In genomic region chr20:34704177-34705007, GRCh38 we compare ENCODE assay signal across 8 cellular contexts. TPM values are rescaled to one million over a fixed set of nuclear protein-coding genes. Genes with fewer than 3 reads are reported as not detected.
DNase-seq lines count a peak whose midpoint lies in the region; ATAC-seq, FAIRE-seq and TF ChIP-seq lines count a peak whose summit lies in the region.

A gene with protein sequence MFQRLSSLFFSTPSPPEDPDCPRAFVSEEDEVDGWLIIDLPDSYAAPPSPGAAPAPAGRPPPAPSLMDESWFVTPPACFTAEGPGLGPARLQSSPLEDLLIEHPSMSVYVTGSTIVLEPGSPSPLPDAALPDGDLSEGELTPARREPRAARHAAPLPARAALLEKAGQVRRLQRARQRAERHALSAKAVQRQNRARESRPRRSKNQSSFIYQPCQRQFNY (plus strand): TSS chr20:34704344. CDS start chr20:34708740, 4,396 bp downstream.

- intact Hi-C loops in dendritic cell treated with granulocyte-macrophage colony-stimulating factor and Interleukin-4, amounts not matched to agents 40 ng/mL and 50 ng/mL, for 4 days (cut with micrococcal nuclease) = loop anchor here (2.0 kb wide), 1 partner anchor 28 kb away; the partner anchor contains the start of gene PIGU
- intact Hi-C loops in HepG2 (cut with micrococcal nuclease; ENCODE audit: unreplicated experiment) = loop anchor here (1.0 to 10.0 kb wide), 5 partner anchors 28 to 167 kb away; no protein-coding TSS in a partner anchor

- H3K4me3 ChIP-seq in HepG2 (replicated peaks in 1 of 3; ENCODE audit: insufficient read depth in 1 of 3, low read depth in 2 of 3, low read length in 3 of 3) = peak within 1 kb of the TSS; percentile 82 to 98 (median 84)

- H3K36me3 Mint-ChIP-seq in dendritic cell treated with granulocyte-macrophage colony-stimulating factor and Interleukin-4, amounts not matched to agents 40 ng/mL and 50 ng/mL, for 4 days (ENCODE audit: low read depth) = peaks cover 23% of the 10 kb centered on the region

- in situ Hi-C loops in HepG2 (cut with HindIII; ENCODE audit: extremely low pct_ligation_motif_present, low pct_unique_long_range_greater_than_20kb) = loop anchor here (10.0 kb wide), 1 partner anchor 400 kb away; the partner anchor contains the start of gene AHCY

- peaks cover 44% of the 10 kb centered on the region for H3K4me1 Mint-ChIP-seq in dendritic cell treated with granulocyte-macrophage colony-stimulating factor and Interleukin-4, amounts not matched to agents 40 ng/mL and 50 ng/mL, for 4 days (ENCODE audit: low read depth)

- POLR2A ChIA-PET in HepG2 (lab: Yijun Ruan, JAX) = interaction anchor here (0.6 to 7.9 kb wide), 22 partner anchors 12 to 402 kb away, joined by 3 to 168 read pairs (median 6); partner anchors contain the start of genes DYNLRB1 and PIGU

- H3K9me3 ChIP-seq in HepG2 (ENCODE audit: low read length) = no peaks in the 10 kb centered on the region

- H3K4me3 Mint-ChIP-seq in dendritic cell treated with granulocyte-macrophage colony-stimulating factor and Interleukin-4, amounts not matched to agents 40 ng/mL and 50 ng/mL, for 4 days = peak within 1 kb of the TSS; percentile 99

- TF ChIP-seq POLR2A in HepG2 (IDR thresholded peaks at IDR 0.05; ENCODE audit: insufficient read depth in 1 of 2, low read depth in 2 of 2, low read length in 2 of 2) = peak; percentile 66 to 92

- H3K4me2 ChIP-seq in HepG2 (ENCODE audit: low read depth, low read length) = peak within 1 kb of the TSS; percentile 97

- no peaks in the 10 kb centered on the region for H3K9me3 Mint-ChIP-seq in dendritic cell treated with granulocyte-macrophage colony-stimulating factor and Interleukin-4, amounts not matched to agents 40 ng/mL and 50 ng/mL, for 4 days

- TF ChIP-seq RAD21 in HepG2 (CRISPR knock-in tag; IDR thresholded peaks at IDR 0.05) = peak; percentile 39

- peak within 1 kb of the TSS; percentile 92 for H3K27ac ChIP-seq in HepG2 (ENCODE audit: extremely low read length, insufficient read depth, low read length)

- BruUV-seq in HepG2 (replicated peaks; lab: Mats Ljungman, UMichigan) = no TSS peak

- H2AFZ ChIP-seq in HepG2 (ENCODE audit: low read length) = no peak within 1 kb of the TSS

- TF ChIP-seq CTCF in HepG2 (CRISPR knock-in tag; IDR thresholded peaks at IDR 0.05) = no peak

- CTCF ChIA-PET in HepG2 (lab: Yijun Ruan, JAX; ENCODE audit: low intra/inter-chr PET ratio, low total read pairs) = no interaction called here

- peak within 1 kb of the TSS; percentile 94 for H3K27ac Mint-ChIP-seq in dendritic cell treated with granulocyte-macrophage colony-stimulating factor and Interleukin-4, amounts not matched to agents 40 ng/mL and 50 ng/mL, for 4 days

- H3K36me3 ChIP-seq in HepG2 (replicated peaks in 1 of 2; ENCODE audit: control insufficient read depth in 1 of 2, insufficient read depth in 2 of 2, low read length in 2 of 2) = no peaks in the 10 kb centered on the region

- peak within 1 kb of the TSS; percentile 96 for H3K9ac ChIP-seq in HepG2 (ENCODE audit: insufficient read depth, low read depth, low read length)

- H3K79me2 ChIP-seq in HepG2 (ENCODE audit: insufficient read depth, low read length) = peaks cover 15% of the 10 kb centered on the region

- 1% methylated on average over 34 of the region's 82 CpGs for WGBS in HepG2 (ENCODE audit: low lambda C conversion rate)

- DNase-seq in AML-193 (lab: John Stamatoyannopoulos, UW) (peak; percentile 67 to 80), NCI-H774 (lab: John Stamatoyannopoulos, UW) (peak; percentile 90), HepG2 (ENCODE audit: low spot score) (peak; percentile 94)
- DNase-seq in activated CD4-positive, alpha-beta T cell treated with anti-CD3 and anti-CD28 coated beads, Interleukin-2, amount 50 U/mL, for 48 hours = peak; percentile 82 to 87
- DNase-seq in stimulated activated CD4-positive, alpha-beta T cell treated with anti-CD3 and anti-CD28 coated beads, Interleukin-2, amount 100 ng/mL, for 4 hours (ENCODE audit: low read depth) = peak; percentile 77

- H3K27me3 Mint-ChIP-seq in dendritic cell treated with granulocyte-macrophage colony-stimulating factor and Interleukin-4, amounts not matched to agents 40 ng/mL and 50 ng/mL, for 4 days = peaks cover 34% of the 10 kb centered on the region

- no peaks in the 10 kb centered on the region; a peak in 1 of 5 replicates for H3K27me3 ChIP-seq in HepG2 (ENCODE audit: control insufficient read depth in 1 of 2, insufficient read depth in 2 of 2, low read length in 2 of 2)

- ATAC-seq in GM19328 (IDR thresholded peaks at IDR 0.05; ENCODE audit: unreplicated experiment) (peak; percentile 67), HG03565 (IDR thresholded peaks at IDR 0.05; ENCODE audit: unreplicated experiment) (peak; percentile 42), HepG2 (peak; percentile 70)

- H4K20me1 ChIP-seq in HepG2 (ENCODE audit: insufficient read depth, low read length) = no peaks in the 10 kb centered on the region

- TF ChIP-seq EP300 in HepG2 (IDR thresholded peaks at IDR 0.05; ENCODE audit: low read depth in 2 of 2, low read length in 2 of 2) (peak; percentile 22 to 44; a peak in 3 of 4 replicates), HepG2 (CRISPR knock-in tag; IDR thresholded peaks at IDR 0.05; ENCODE audit: borderline replicate concordance) (no peak)

- FAIRE-seq in HepG2 (lab: Jason Lieb, UNC) = no peak

- H3K4me1 ChIP-seq in HepG2 (ENCODE audit: insufficient read depth, low read length) = peaks cover 63% of the 10 kb centered on the region

TF ChIP-seq in HepG2, 621 proteins besides CTCF, POLR2A, EP300 and RAD21 (continues in another document):
- TF ChIP-seq BORCS8-MEF2B (CRISPR knock-in tag; IDR thresholded peaks at IDR 0.05) (peak; percentile 80; the same call in 1 of the 2 replicates), NR2F1 (CRISPR knock-in tag; IDR thresholded peaks at IDR 0.05) (peak in 1 of 2 experiments; percentile 57; a peak in 2 of 4 replicates), TBL1XR1 (IDR thresholded peaks at IDR 0.05; ENCODE audit: borderline replicate concordance, low read length, partially characterized antibody) (peak; percentile 45), ZNF816 (CRISPR knock-in tag; IDR thresholded peaks at IDR 0.05; ENCODE audit: borderline replicate concordance) (peak; percentile 42; the same call in 1 of the 2 replicates), JUND (CRISPR knock-in tag; IDR thresholded peaks at IDR 0.05) (0 out of 2 replicates have a peak, but pooled peaks have one; percentile 31), NFE2L2 (IDR thresholded peaks at IDR 0.05; ENCODE audit: low read length) (no peak), PAX8 (CRISPR knock-in tag; IDR thresholded peaks at IDR 0.05; ENCODE audit: borderline replicate concordance) (peak; percentile 64; the same call in 1 of the 2 replicates), REST (IDR thresholded peaks at IDR 0.05; ENCODE audit: borderline replicate concordance in 1 of 2, low read depth in 1 of 2, low read length in 2 of 2) (no peak)

RNA-seq across cellular contexts. Expression of the gene that starts here (rescaled TPM):
- total RNA-seq in HepG2 (2016; rRNA removed; fragmentation: Illumina TruSeq; extraction: Trizol) = 5.2 and 10.1 TPM in 2 replicates
- 1.1 and 1.2 TPM in 2 replicates for total RNA-seq in HepG2 (2016; cell fraction: cytosol; rRNA removed; fragmentation: Illumina TruSeq; extraction: Trizol; ENCODE audit: low read depth)
- total RNA-seq in HepG2 (2016; cell fraction: insoluble cytoplasmic fraction; rRNA removed; fragmentation: Illumina TruSeq; extraction: Trizol) = 5.0 and 8.1 TPM in 2 replicates
- total RNA-seq in HepG2 (2016; cell fraction: membrane; rRNA removed; fragmentation: Illumina TruSeq; extraction: Trizol) = 7.4 and 7.6 TPM in 2 replicates
- total RNA-seq in HepG2 (2016; cell fraction: nucleus; rRNA removed; fragmentation: Illumina TruSeq; extraction: Trizol) = 10.1 and 10.3 TPM in 2 replicates
- polyA plus RNA-seq in HepG2 (2011; rRNA removed) = 18.8 and 29.5 TPM in 2 replicates
- polyA plus RNA-seq in HepG2 (2011; cell fraction: cytosol; rRNA removed) = 11.4 and 22.8 TPM in 2 replicates
- 46.3 and 62.2 TPM in 2 replicates for polyA plus RNA-seq in HepG2 (2011; cell fraction: nucleus; rRNA removed)
- polyA plus RNA-seq in HepG2 (2012) = 67.2 and 70.2 TPM in 2 replicates
- polyA plus RNA-seq in HepG2 (2016; cell fraction: cytosol; fragmentation: Illumina TruSeq; extraction: Trizol; ENCODE audit: low read depth) = 1.7 and 2.0 TPM in 2 replicates
- polyA plus RNA-seq in HepG2 (2016; cell fraction: insoluble cytoplasmic fraction; fragmentation: Illumina TruSeq; extraction: Trizol; ENCODE audit: low read depth) = 20.8 and 28.1 TPM in 2 replicates
- 8.6 and 8.7 TPM in 2 replicates for polyA plus RNA-seq in HepG2 (2016; cell fraction: membrane; fragmentation: Illumina TruSeq; extraction: Trizol; ENCODE audit: low read depth)
- 28.2 and 29.8 TPM in 2 replicates for polyA plus RNA-seq in HepG2 (2016; cell fraction: nucleus; fragmentation: Illumina TruSeq; extraction: Trizol; ENCODE audit: insufficient read depth, low read depth)
- polyA minus RNA-seq in HepG2 (2011; rRNA and poly(A)+ RNA removed; ENCODE audit: low replicate concordance) = 2.6 and 22.7 TPM in 2 replicates
- polyA minus RNA-seq in HepG2 (2011; cell fraction: cytosol; rRNA and poly(A)+ RNA removed) = 21.5 and 41.0 TPM in 2 replicates
- 19.1 and 30.5 TPM in 2 replicates for polyA minus RNA-seq in HepG2 (2011; cell fraction: nucleus; rRNA and poly(A)+ RNA removed)

Comparison
In these comparisons a context has a peak if more than half of its experiments do, and no peak if none do; other contexts are left out.
1. Peak in every context shown above with its lines: DNase-seq, ATAC-seq, H3K4me3 ChIP-seq and H3K27ac ChIP-seq.